Comparison of ENCODE assay signal across 12 cellular contexts in the genomic region with DNA sequence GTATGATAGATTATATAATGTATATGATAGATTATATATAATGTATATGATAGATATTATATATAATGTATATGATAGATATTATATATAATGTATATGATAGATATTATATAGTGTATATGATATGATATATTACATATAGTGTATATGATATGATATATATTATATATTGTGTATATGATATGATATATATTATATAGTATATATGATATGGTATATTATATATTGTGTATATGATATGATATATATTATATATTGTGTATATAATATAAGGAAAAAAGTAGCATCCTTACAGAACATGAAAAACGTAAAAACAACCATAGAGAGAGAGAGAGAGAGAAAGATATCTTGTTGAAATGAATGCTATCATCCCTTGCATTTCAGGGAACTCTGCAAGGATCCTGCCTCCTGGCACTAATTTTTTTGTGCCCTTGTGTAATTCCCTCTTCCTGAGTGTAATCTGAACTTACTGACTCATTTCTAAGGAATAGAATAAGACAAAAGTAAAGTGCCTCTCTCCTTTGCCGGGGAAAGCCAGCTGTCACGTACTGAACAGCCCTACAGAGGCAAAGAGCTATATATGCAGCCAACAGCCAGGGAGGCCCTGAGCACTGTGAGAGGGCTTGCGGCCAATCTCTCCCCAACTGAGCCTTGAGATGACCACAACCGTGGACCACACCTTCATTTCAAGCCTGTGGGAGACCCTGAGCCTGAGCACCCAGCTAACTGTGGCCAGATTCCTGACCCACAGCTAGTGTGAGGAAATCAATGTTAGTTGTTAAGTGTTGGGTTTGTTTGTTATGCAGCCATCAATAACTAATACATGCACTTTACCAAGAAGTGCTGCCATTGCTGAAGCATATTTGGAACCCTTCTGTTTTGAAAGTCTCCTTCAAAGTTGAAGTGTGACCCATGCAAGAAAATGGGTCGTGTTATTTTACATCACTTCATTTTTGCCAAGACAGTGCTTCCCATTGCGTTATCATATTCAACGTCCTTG.
DNase-seq lines count a peak whose midpoint lies in the region; ATAC-seq and TF ChIP-seq lines count a peak whose summit lies in the region.
"Had no signal": no experiment of that assay in that cellular context is flagged by ENCODE, and none has a peak within 500 bp of the region (broad histone marks: within the 10 kb centered on the region; RNA-seq: fewer than 3 reads in every experiment).

No MANE protein-coding gene starts in this region.

- H3K27me3 ChIP-seq in uterus = no peaks in the 10 kb centered on the region

- H3K4me3 ChIP-seq in skeletal muscle cell (ENCODE audit: low read depth, low read length) (no peak overlapping the region), uterus (no peak overlapping the region)
- H3K4me3 ChIP-seq: prostate gland had no signal

- no peak overlapping the region for H3K27ac ChIP-seq in uterus
- H3K27ac ChIP-seq: prostate gland had no signal

- H3K36me3 ChIP-seq in uterus = no peaks in the 10 kb centered on the region
- H3K36me3 ChIP-seq: prostate gland had no signal

- intact Hi-C loops in uterus (cut with DNase I; ENCODE audit: low total_unique reads) = no loop called here

- ATAC-seq in HG03354 (IDR thresholded peaks at IDR 0.05; ENCODE audit: poor library complexity, severe bottlenecking, unreplicated experiment) = no peak

- TF ChIP-seq POLR2A in uterus (IDR thresholded peaks at IDR 0.05) = no peak

- no peaks in the 10 kb centered on the region for H3K9me3 ChIP-seq in uterus
- H3K9me3 ChIP-seq: prostate gland had no signal

- no peak for TF ChIP-seq CTCF in GM20000 (IDR thresholded peaks at IDR 0.05; ENCODE audit: extremely low read depth, missing control alignments)
- TF ChIP-seq CTCF in uterus (IDR thresholded peaks at IDR 0.05) = no peak

- DNase-seq in GM03348 (ENCODE audit: low spot score) = peak; percentile 54
- peak; percentile 66 for DNase-seq in NCI-H226
- DNase-seq in dedifferentiated amniotic fluid mesenchymal stem cell (ENCODE audit: extremely low spot score) = peak; percentile 93
- peak; percentile 46 for DNase-seq in skeletal muscle cell (ENCODE audit: low read depth)
- DNase-seq in GM20000 (ENCODE audit: low spot score) = no peak
- DNase-seq in uterus = no peak
- DNase-seq: activated CD8-positive, alpha-beta memory T cell treated with anti-CD3 and anti-CD28 coated beads for 24 hours; DMS79; effector CD8-positive, alpha-beta T cell; NCI-H1417 had no signal

- no peaks in the 10 kb centered on the region for H3K4me1 ChIP-seq in uterus
- H3K4me1 ChIP-seq: prostate gland had no signal

Comparison
In these comparisons a context has a peak if more than half of its experiments do, and no peak if none do; other contexts are left out.
1. DNase-seq: peak in GM03348 (single experiment), NCI-H226 (single experiment), dedifferentiated amniotic fluid mesenchymal stem cell (single experiment) and skeletal muscle cell (single experiment); none in GM20000 (single experiment) and uterus (0 of 2).